27 cellular contexts compared by ENCODE assay signal in genomic region chr2:217157581-217157980, GRCh38.
"Had no signal": no experiment of that assay in that cellular context is flagged by ENCODE, and none has a peak within 500 bp of the region (broad histone marks: within the 10 kb centered on the region; RNA-seq: fewer than 3 reads in every experiment).

No MANE protein-coding gene starts in this region.

- H3K36me3 ChIP-seq: heart left ventricle, left ventricle myocardium inferior, ovary, suprapubic skin, thoracic aorta, tibial artery, uterus had no signal

- H3K4me3 ChIP-seq: heart left ventricle, left ventricle myocardium inferior, lung, mucosa of descending colon, ovary, skin epidermis, suprapubic skin, thoracic aorta, tibial artery, uterus had no signal

- H3K36me3 Mint-ChIP-seq: naive thymus-derived CD8-positive, alpha-beta T cell; type B pancreatic cell had no signal

- DNase-seq: heart left ventricle; hypothalamus; islet precursor cell; left ventricle myocardium inferior; midbrain; mucosa of descending colon; naive thymus-derived CD8-positive, alpha-beta T cell; ovary; retina; right cardiac atrium; stimulated activated CD4-positive, alpha-beta T cell treated with anti-CD3 and anti-CD28 coated beads, Interleukin-12 subunit alpha, Interleukin-12 subunit beta, amount 100 ng/mL, for 4 hours; stimulated activated CD4-positive, alpha-beta T cell treated with anti-CD3 and anti-CD28 coated beads, Interleukin-15, amount 100 ng/mL, for 24 hours; stimulated activated CD4-positive, alpha-beta T cell treated with anti-CD3 and anti-CD28 coated beads, Interleukin-2, amount 100 ng/mL, for 24 hours; stimulated activated CD4-positive, alpha-beta T cell treated with anti-CD3 and anti-CD28 coated beads, Interleukin-4, amount 100 ng/mL, for 1 hour; stimulated activated naive CD4-positive, alpha-beta T cell; tibial artery; uterus had no signal

- H3K4me1 ChIP-seq: tibial artery had no signal

- H3K27ac Mint-ChIP-seq: naive thymus-derived CD8-positive, alpha-beta T cell; nephron; progenitor cell of endocrine pancreas; stimulated activated naive CD8-positive, alpha-beta T cell treated with anti-CD3 and anti-CD28 coated beads, Interleukin-15, Interleukin-2, amounts not matched to agents 100 ng/mL and 50 ng/mL, for 24 hours; type B pancreatic cell had no signal

- H3K4me3 Mint-ChIP-seq: naive thymus-derived CD8-positive, alpha-beta T cell; nephron; neural crest cell; stimulated activated naive CD8-positive, alpha-beta T cell treated with anti-CD3 and anti-CD28 coated beads, Interleukin-15, Interleukin-2, amounts not matched to agents 100 ng/mL and 50 ng/mL, for 24 hours; type B pancreatic cell had no signal

- H3K27me3 ChIP-seq: ovary, suprapubic skin, tibial artery, uterus had no signal

- H3K9me3 ChIP-seq: heart left ventricle, left ventricle myocardium inferior, mucosa of descending colon, ovary, suprapubic skin, thoracic aorta, tibial artery, uterus had no signal

- H3K9me3 Mint-ChIP-seq: naive thymus-derived CD8-positive, alpha-beta T cell; nephron; neural crest cell; stimulated activated naive CD8-positive, alpha-beta T cell treated with anti-CD3 and anti-CD28 coated beads, Interleukin-15, Interleukin-2, amounts not matched to agents 100 ng/mL and 50 ng/mL, for 24 hours; type B pancreatic cell had no signal

- H3K27ac ChIP-seq: heart left ventricle, left ventricle myocardium inferior, ovary, skin epidermis, suprapubic skin, thoracic aorta, tibial artery, uterus had no signal

- ATAC-seq: heart left ventricle; mucosa of descending colon; naive thymus-derived CD8-positive, alpha-beta T cell; right cardiac atrium; sciatic nerve had no signal
